ENCODE assay signal across 3 cellular contexts in the genomic region with DNA sequence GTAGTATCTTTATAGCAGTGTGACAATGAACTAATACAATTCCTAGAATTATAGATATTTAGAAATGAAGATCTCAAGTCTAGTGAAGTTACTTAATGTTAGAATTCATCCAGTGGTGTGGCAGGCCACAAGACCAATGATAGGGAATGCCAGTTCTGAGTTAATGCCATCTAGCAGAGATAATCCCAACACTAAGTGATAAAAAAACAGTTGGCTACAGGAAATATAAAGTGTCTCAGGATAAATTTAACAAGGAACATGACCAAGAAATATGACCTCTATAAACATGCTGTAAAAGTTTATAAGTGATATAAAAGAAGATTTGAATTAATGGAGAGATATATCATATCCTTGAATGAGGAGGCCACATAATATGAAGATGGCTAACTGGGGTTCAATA.
"Had no signal": no experiment of that assay in that cellular context is flagged by ENCODE, and none has a peak within 500 bp of the region (broad histone marks: within the 10 kb centered on the region; RNA-seq: fewer than 3 reads in every experiment).

No MANE protein-coding gene starts in this region.

- ATAC-seq: GM12878 had no signal

- H3K4me3 ChIP-seq: GM12878 had no signal

- DNase-seq: GDM1, GF-D8 had no signal
